ENCODE assay signal across 8 cellular contexts in the genomic region with DNA sequence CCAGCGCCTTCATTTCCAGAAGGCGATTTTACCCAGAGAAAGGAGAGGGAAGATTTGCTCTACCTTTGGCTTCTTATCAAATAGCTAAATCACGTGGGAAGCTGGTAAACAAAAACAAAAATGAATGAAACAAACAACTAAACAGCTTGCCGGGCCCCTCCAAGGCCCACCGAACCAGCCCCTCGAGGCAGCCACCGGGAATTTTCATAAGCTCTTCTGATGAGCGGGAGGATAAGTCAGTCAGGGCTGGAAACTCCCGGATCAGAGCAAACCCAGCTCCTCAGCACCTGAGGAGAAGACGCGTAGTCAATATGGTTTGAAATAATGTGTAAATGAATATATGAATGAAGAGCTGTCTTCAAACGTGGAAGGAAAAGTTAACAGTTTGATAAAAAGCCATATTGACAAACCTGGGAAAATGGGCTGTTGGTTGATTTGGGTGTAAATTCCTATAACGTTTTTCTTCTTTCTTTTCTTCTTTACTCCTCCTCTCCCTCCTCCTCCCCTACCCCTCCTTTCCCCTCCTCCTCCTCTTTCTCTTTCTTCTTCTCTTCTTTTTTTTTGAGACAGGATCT. TPM values are rescaled to one million over a fixed set of nuclear protein-coding genes. Genes with fewer than 3 reads are reported as not detected.
DNase-seq lines count a peak whose midpoint lies in the region; FAIRE-seq and TF ChIP-seq lines count a peak whose summit lies in the region.

No MANE protein-coding gene starts in this region.

- peak overlapping the region; percentile 85 for H3K4me3 Mint-ChIP-seq in T-helper 2 cell treated with Interferon-gamma antibody and Interleukin-4, amounts not matched to agents 5 μg/mL and 100 μg/mL, for 36 hours

- H3K9me3 Mint-ChIP-seq in T-helper 2 cell treated with Interferon-gamma antibody and Interleukin-4, amounts not matched to agents 5 μg/mL and 100 μg/mL, for 36 hours, result no peaks in the 10 kb centered on the region

- intact Hi-C loops in kidney (cut with DNase I), result no loop called here

- H3K4me3 ChIP-seq in adipocyte (ENCODE audit: low read length) (peak overlapping the region; percentile 83), kidney (ENCODE audit: low read length in 2 of 2) (peak overlapping the region; percentile 66 to 68)

- H3K9me3 ChIP-seq in adipocyte (ENCODE audit: control insufficient read depth, low read length) (no peaks in the 10 kb centered on the region), kidney (ENCODE audit: control insufficient read depth in 1 of 2, low read length in 2 of 2) (no peaks in the 10 kb centered on the region)

- H3K36me3 ChIP-seq in adipocyte (ENCODE audit: control insufficient read depth, insufficient read depth, low read length, severe bottlenecking) (no peaks in the 10 kb centered on the region), kidney (ENCODE audit: control insufficient read depth in 1 of 2, insufficient read depth in 2 of 2, low read length in 2 of 2) (no peaks in the 10 kb centered on the region)

- H3K4me1 ChIP-seq in adipocyte (ENCODE audit: control insufficient read depth, insufficient read depth, low read length) (peaks cover 25% of the 10 kb centered on the region), kidney (ENCODE audit: control insufficient read depth in 1 of 2, insufficient read depth in 1 of 2, low read depth in 1 of 2, low read length in 2 of 2) (peaks cover 9 to 13% of the 10 kb centered on the region in 2 donors)

- no peak for FAIRE-seq in kidney (lab: Jason Lieb, UNC)

- no peak overlapping the region for H3K27ac Mint-ChIP-seq in T-helper 2 cell treated with Interferon-gamma antibody and Interleukin-4, amounts not matched to agents 5 μg/mL and 100 μg/mL, for 36 hours

- H3K9ac ChIP-seq in adipocyte (ENCODE audit: low read length), result peak overlapping the region; percentile 93
- peak overlapping the region; percentile 79 to 88 for H3K9ac ChIP-seq in kidney (ENCODE audit: low read length in 2 of 2)

- no peak for DNase-seq in T-helper 2 cell treated with Interferon-gamma antibody and Interleukin-4, amounts not matched to agents 5 μg/mL and 100 μg/mL, for 36 hours (ENCODE audit: low spot score)
- no peak for DNase-seq in T-helper 2 cell
- peak; percentile 33 for DNase-seq in adipocyte (ENCODE audit: low read depth)
- DNase-seq in kidney, result no peak
- no peak for DNase-seq in NCI-H2107 treated with DMSO at 0.1 percent for 48 hours (lab: John Stamatoyannopoulos, UW; ENCODE audit: unreplicated experiment)
- DNase-seq in activated CD4-positive, CD25-positive, alpha-beta regulatory T cell treated with anti-CD3 and anti-CD28 coated beads, Interleukin-2, amount 50 U/mL, for 72 hours, result no peak
- DNase-seq in medulla oblongata (ENCODE audit: extremely low spot score), result no peak

- TF ChIP-seq CTCF in kidney (IDR thresholded peaks at IDR 0.05; ENCODE audit: borderline replicate concordance, extremely low read depth, insufficient read depth), result no peak

- H3K4me1 Mint-ChIP-seq in T-helper 2 cell treated with Interferon-gamma antibody and Interleukin-4, amounts not matched to agents 5 μg/mL and 100 μg/mL, for 36 hours (ENCODE audit: low read depth), result peaks cover 17% of the 10 kb centered on the region

- H3K27me3 ChIP-seq in adipocyte (replicated peaks; ENCODE audit: control insufficient read depth, insufficient read depth, low read length), result no peaks in the 10 kb centered on the region

- H3K27ac ChIP-seq in kidney (ENCODE audit: low read depth in 2 of 2, low read length in 2 of 2), result peak overlapping the region; percentile 93 to 95
- peak overlapping the region; percentile 92 for H3K27ac ChIP-seq in temporal lobe (ENCODE audit: low read depth, low read length)

- peaks cover 6% of the 10 kb centered on the region for H3K36me3 Mint-ChIP-seq in T-helper 2 cell treated with Interferon-gamma antibody and Interleukin-4, amounts not matched to agents 5 μg/mL and 100 μg/mL, for 36 hours (ENCODE audit: low read depth)

- peaks cover 14% of the 10 kb centered on the region for H3K27me3 Mint-ChIP-seq in T-helper 2 cell treated with Interferon-gamma antibody and Interleukin-4, amounts not matched to agents 5 μg/mL and 100 μg/mL, for 36 hours (ENCODE audit: low read depth)

RNA-seq across cellular contexts. Expression of a gene that starts 10.7 kb away (rescaled TPM):
- total RNA-seq in kidney (1,303 TPM), temporal lobe (57.3 TPM)
- 2,805 TPM for polyA plus RNA-seq in kidney (ENCODE audit: insufficient read depth, low read depth, low replicate concordance)

RNA-seq across cellular contexts. Expression of a gene that starts 49.1 kb away (rescaled TPM):
- total RNA-seq in kidney (2.5 TPM), temporal lobe (4.7 TPM)
- polyA plus RNA-seq in kidney (ENCODE audit: insufficient read depth, low read depth, low replicate concordance), result 3.6 TPM

Comparison
In these comparisons a context has a peak if more than half of its experiments do, and no peak if none do; other contexts are left out.
1. RNA of a gene that starts 10.7 kb away (total RNA-seq): 1,303 TPM in kidney (single experiment); 57.3 TPM in temporal lobe (single experiment); every median in the first group is over 10 times any median in the second.